Comparison of ENCODE assay signal across 24 cellular contexts in genomic region chr7:142332421-142332820, GRCh38.
"Had no signal": no experiment of that assay in that cellular context is flagged by ENCODE, and none has a peak within 500 bp of the region (broad histone marks: within the 10 kb centered on the region; RNA-seq: fewer than 3 reads in every experiment).

No MANE protein-coding gene starts in this region.

- DNase-seq: activated CD4-positive, alpha-beta T cell treated with anti-CD3 and anti-CD28 coated beads, Interleukin-2, amount 10 ng/mL, durations not matched to agents 7 days and 5 days; activated CD8-positive, alpha-beta memory T cell treated with anti-CD3 and anti-CD28 coated beads for 24 hours; activated CD8-positive, alpha-beta memory T cell treated with anti-CD3 and anti-CD28 coated beads, Interleukin-2, amount 50 U/mL, for 4 hours; activated T-cell treated with anti-CD3 and anti-CD28 coated beads, Interleukin-2, amount 50 U/mL, for 48 hours; adrenal gland; central memory CD4-positive, alpha-beta T cell; effector memory CD8-positive, alpha-beta T cell; psoas muscle; spleen; stimulated activated CD4-positive, alpha-beta T cell treated with anti-CD3 and anti-CD28 coated beads, Interleukin-4, amount 100 ng/mL, for 1 hour; stimulated activated naive CD4-positive, alpha-beta T cell; SW 1271; thyroid gland; upper lobe of right lung had no signal

- H3K27ac ChIP-seq: adrenal gland, psoas muscle, right atrium auricular region, spleen, thyroid gland, upper lobe of right lung had no signal

- H3K9me3 ChIP-seq: adrenal gland, psoas muscle, right atrium auricular region, spleen, thyroid gland, upper lobe of right lung had no signal

- H3K4me1 ChIP-seq: adrenal gland, psoas muscle, right atrium auricular region, spleen, upper lobe of right lung had no signal

- ATAC-seq: activated CD4-positive, CD25-positive, alpha-beta regulatory T cell treated with anti-CD3 and anti-CD28 coated beads, Interleukin-2, amount 50 U/mL, for 24 hours; effector memory CD8-positive, alpha-beta T cell; esophagus mucosa; natural killer cell treated with Interleukin-12 subunit alpha and Interleukin-12 subunit beta and Interleukin-15 and Interleukin-18, amount 100 ng/mL, for 72 hours; psoas muscle; upper lobe of right lung had no signal

- FAIRE-seq: astrocyte, colon, endothelial cell of umbilical vein, frontal cortex had no signal

- H3K9me3 Mint-ChIP-seq: activated CD4-positive, alpha-beta T cell treated with anti-CD3 and anti-CD28 coated beads, Interleukin-2, amount 10 ng/mL, durations not matched to agents 7 days and 5 days; effector memory CD8-positive, alpha-beta T cell; memory B cell; natural killer cell treated with Interleukin-12 subunit alpha and Interleukin-12 subunit beta and Interleukin-15 and Interleukin-18, amount 100 ng/mL, for 72 hours had no signal

- H3K36me3 ChIP-seq: adrenal gland, right atrium auricular region, spleen, thyroid gland, upper lobe of right lung had no signal

- H3K27ac Mint-ChIP-seq: activated CD4-positive, alpha-beta T cell treated with anti-CD3 and anti-CD28 coated beads, Interleukin-2, amount 10 ng/mL, durations not matched to agents 7 days and 5 days; activated naive CD8-positive, alpha-beta T cell; effector memory CD8-positive, alpha-beta T cell; memory B cell; natural killer cell treated with Interleukin-12 subunit alpha and Interleukin-12 subunit beta and Interleukin-15 and Interleukin-18, amount 100 ng/mL, for 72 hours had no signal

- H3K27me3 ChIP-seq: adrenal gland, right atrium auricular region, thyroid gland had no signal

- H3K4me3 Mint-ChIP-seq: activated CD4-positive, alpha-beta T cell treated with anti-CD3 and anti-CD28 coated beads, Interleukin-2, amount 10 ng/mL, durations not matched to agents 7 days and 5 days; activated naive CD8-positive, alpha-beta T cell; effector memory CD8-positive, alpha-beta T cell; memory B cell; natural killer cell treated with Interleukin-12 subunit alpha and Interleukin-12 subunit beta and Interleukin-15 and Interleukin-18, amount 100 ng/mL, for 72 hours had no signal

- H3K4me3 ChIP-seq: adrenal gland, psoas muscle, right atrium auricular region, spleen, thyroid gland, upper lobe of right lung had no signal

- H3K36me3 Mint-ChIP-seq: activated naive CD8-positive, alpha-beta T cell; memory B cell; natural killer cell treated with Interleukin-12 subunit alpha and Interleukin-12 subunit beta and Interleukin-15 and Interleukin-18, amount 100 ng/mL, for 72 hours had no signal

- H3K4me1 Mint-ChIP-seq: activated CD4-positive, alpha-beta T cell treated with anti-CD3 and anti-CD28 coated beads, Interleukin-2, amount 10 ng/mL, durations not matched to agents 7 days and 5 days; memory B cell had no signal
